In the genomic region with DNA sequence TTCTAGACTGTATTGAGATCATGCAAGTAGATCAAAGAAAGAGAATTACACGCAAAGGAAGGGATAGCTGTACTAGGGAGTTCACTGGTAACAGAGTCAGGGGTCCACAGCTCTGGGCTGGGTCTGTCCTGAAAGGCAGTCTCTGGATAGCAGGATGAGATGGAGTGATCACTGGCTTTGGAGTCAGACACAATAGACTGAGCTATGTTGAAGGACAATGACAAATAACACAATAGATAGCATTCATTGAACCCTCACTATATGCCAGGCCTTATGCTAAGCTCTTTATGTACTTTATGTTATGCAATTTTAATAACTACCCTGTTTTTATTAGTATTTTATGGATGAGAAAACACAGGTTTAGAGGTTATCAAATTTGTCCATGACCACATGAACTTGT, we compare ENCODE assay signal across 20 cellular contexts.
"Had no signal": no experiment of that assay in that cellular context is flagged by ENCODE, and none has a peak within 500 bp of the region (broad histone marks: within the 10 kb centered on the region; RNA-seq: fewer than 3 reads in every experiment).

No MANE protein-coding gene starts in this region.

- DNase-seq: activated CD4-positive, alpha-beta memory T cell treated with anti-CD3 and anti-CD28 coated beads, Interleukin-2, amount 10 ng/mL, durations not matched to agents 7 days and 5 days; activated CD4-positive, alpha-beta T cell treated with anti-CD3 and anti-CD28 coated beads for 1 hour; activated CD4-positive, alpha-beta T cell treated with anti-CD3 and anti-CD28 coated beads for 4 hours; activated CD4-positive, alpha-beta T cell treated with anti-CD3 and anti-CD28 coated beads, Interleukin-2, amount 10 ng/mL, durations not matched to agents 7 days and 5 days; activated CD4-positive, alpha-beta T cell treated with anti-CD3 and anti-CD28 coated beads, Interleukin-2, amount 50 U/mL, for 4 hours; activated effector memory CD4-positive, alpha-beta T cell treated with Interleukin-2 at 50 U/mL for 16 hours; activated gamma-delta T cell treated with Interleukin-2 at 50 U/mL for 16 hours; activated naive CD4-positive, alpha-beta T cell treated with anti-CD3 and anti-CD28 coated beads, Interleukin-2, amount 50 U/mL, for 16 hours; activated naive CD4-positive, alpha-beta T cell treated with Interleukin-2 at 50 U/mL for 16 hours; activated T-cell treated with anti-CD3 and anti-CD28 coated beads, Interleukin-2, amount 50 U/mL, for 4 hours; amniotic stem cell; brain microvascular endothelial cell; cortex of kidney; dermis blood vessel endothelial cell; effector CD8-positive, alpha-beta T cell; esophagus squamous epithelium; foreskin melanocyte; T-helper 2 cell had no signal

- ATAC-seq: activated T-cell treated with anti-CD3 and anti-CD28 coated beads, Interleukin-2, amount 50 U/mL, for 4 hours; activated T-helper 17 cell treated with anti-CD3 and anti-CD28 coated beads, Interleukin-2, amount 50 U/mL, for 72 hours; gastroesophageal sphincter had no signal
